1 cellular context compared by ENCODE assay signal in the genomic region with DNA sequence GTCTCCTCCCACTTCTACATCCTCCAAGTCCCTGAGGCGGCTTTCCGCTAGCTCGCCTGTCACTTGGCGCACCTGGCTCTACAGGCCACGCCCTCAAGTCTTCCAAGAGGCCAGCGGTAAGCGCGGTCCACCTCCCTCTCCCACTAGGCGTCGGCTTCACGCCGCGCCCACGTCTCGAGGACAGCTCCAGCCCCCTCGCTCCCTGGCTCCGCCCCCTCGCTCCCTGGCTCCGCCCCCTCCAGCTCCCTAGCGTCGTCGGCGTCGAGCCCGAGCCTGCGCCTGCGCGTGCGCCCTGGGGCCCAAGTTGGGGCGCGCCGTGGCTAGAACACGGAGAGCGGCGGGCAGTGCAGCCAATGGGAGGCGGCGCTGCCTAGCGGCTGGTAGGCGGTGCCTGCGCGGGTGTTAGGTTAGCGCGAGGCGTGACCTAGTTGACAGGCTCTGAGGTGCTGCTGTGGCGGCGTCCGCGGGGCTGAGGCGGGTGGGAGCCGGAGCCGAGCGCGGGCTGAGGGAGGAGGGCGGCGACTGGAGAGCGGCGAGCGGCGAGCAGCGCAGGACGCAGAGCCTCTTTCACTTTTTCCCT.
TF ChIP-seq lines count a peak whose summit lies in the region.

Gene MACROD2 (plus strand): TSS at position 431 of the 580 bp plus-strand sequence.

TF ChIP-seq in WTC11, 78 proteins besides CTCF, POLR2A, EP300 and RAD21 (continued from another document and continues in another):
- TF ChIP-seq, protein P1, sequence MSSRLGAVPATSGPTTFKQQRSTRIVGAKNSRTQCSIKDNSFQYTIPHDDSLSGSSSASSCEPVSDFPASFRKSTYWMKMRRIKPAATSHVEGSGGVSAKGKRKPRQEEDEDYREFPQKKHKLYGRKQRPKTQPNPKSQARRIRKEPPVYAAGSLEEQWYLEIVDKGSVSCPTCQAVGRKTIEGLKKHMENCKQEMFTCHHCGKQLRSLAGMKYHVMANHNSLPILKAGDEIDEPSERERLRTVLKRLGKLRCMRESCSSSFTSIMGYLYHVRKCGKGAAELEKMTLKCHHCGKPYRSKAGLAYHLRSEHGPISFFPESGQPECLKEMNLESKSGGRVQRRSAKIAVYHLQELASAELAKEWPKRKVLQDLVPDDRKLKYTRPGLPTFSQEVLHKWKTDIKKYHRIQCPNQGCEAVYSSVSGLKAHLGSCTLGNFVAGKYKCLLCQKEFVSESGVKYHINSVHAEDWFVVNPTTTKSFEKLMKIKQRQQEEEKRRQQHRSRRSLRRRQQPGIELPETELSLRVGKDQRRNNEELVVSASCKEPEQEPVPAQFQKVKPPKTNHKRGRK (CRISPR knock-in tag; IDR thresholded peaks at IDR 0.05; ENCODE audit: borderline replicate concordance), result no peak
- TF ChIP-seq MXD4 (CRISPR knock-in tag; IDR thresholded peaks at IDR 0.05; ENCODE audit: borderline replicate concordance), result no peak
- TF ChIP-seq ZNF423 (CRISPR knock-in tag; IDR thresholded peaks at IDR 0.05), result no peak
- TF ChIP-seq, protein P2, sequence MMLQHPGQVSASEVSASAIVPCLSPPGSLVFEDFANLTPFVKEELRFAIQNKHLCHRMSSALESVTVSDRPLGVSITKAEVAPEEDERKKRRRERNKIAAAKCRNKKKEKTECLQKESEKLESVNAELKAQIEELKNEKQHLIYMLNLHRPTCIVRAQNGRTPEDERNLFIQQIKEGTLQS (CRISPR knock-in tag; conservative IDR thresholded peaks at IDR 0.05), result no peak
- no peak for TF ChIP-seq RORB (CRISPR knock-in tag; IDR thresholded peaks at IDR 0.05)
- no peak for TF ChIP-seq NR2C2 (CRISPR knock-in tag; IDR thresholded peaks at IDR 0.05)
- no peak for TF ChIP-seq FOXJ3 (CRISPR knock-in tag; IDR thresholded peaks at IDR 0.05; ENCODE audit: borderline replicate concordance)
- no peak for TF ChIP-seq EMX1 (CRISPR knock-in tag; IDR thresholded peaks at IDR 0.05)
- peak; percentile 87 for TF ChIP-seq NFYB (CRISPR knock-in tag; conservative IDR thresholded peaks at IDR 0.05; ENCODE audit: low read depth)
- no peak for TF ChIP-seq ZNF121 (CRISPR knock-in tag; IDR thresholded peaks at IDR 0.05)
- peak; percentile 65; the same call in 1 of the 2 replicates for TF ChIP-seq ZNF232 (CRISPR knock-in tag; IDR thresholded peaks at IDR 0.05)
- TF ChIP-seq HMGA2 (CRISPR knock-in tag; IDR thresholded peaks at IDR 0.05), result no peak
- no peak for TF ChIP-seq E2F4 (CRISPR knock-in tag; IDR thresholded peaks at IDR 0.05; ENCODE audit: borderline replicate concordance, low read depth)
- TF ChIP-seq ZNF671 (CRISPR knock-in tag; IDR thresholded peaks at IDR 0.05), result no peak
- no peak for TF ChIP-seq JAZF1 (CRISPR knock-in tag; IDR thresholded peaks at IDR 0.05)
- TF ChIP-seq PRRX2 (CRISPR knock-in tag; IDR thresholded peaks at IDR 0.05), result no peak
- TF ChIP-seq, protein P3, sequence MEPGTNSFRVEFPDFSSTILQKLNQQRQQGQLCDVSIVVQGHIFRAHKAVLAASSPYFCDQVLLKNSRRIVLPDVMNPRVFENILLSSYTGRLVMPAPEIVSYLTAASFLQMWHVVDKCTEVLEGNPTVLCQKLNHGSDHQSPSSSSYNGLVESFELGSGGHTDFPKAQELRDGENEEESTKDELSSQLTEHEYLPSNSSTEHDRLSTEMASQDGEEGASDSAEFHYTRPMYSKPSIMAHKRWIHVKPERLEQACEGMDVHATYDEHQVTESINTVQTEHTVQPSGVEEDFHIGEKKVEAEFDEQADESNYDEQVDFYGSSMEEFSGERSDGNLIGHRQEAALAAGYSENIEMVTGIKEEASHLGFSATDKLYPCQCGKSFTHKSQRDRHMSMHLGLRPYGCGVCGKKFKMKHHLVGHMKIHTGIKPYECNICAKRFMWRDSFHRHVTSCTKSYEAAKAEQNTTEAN (CRISPR knock-in tag; IDR thresholded peaks at IDR 0.05), result no peak
- no peak for TF ChIP-seq SMAD4 (CRISPR knock-in tag; IDR thresholded peaks at IDR 0.05)
- no peak for TF ChIP-seq OVOL2 (CRISPR knock-in tag; IDR thresholded peaks at IDR 0.05; ENCODE audit: borderline replicate concordance)
- TF ChIP-seq, protein P4, sequence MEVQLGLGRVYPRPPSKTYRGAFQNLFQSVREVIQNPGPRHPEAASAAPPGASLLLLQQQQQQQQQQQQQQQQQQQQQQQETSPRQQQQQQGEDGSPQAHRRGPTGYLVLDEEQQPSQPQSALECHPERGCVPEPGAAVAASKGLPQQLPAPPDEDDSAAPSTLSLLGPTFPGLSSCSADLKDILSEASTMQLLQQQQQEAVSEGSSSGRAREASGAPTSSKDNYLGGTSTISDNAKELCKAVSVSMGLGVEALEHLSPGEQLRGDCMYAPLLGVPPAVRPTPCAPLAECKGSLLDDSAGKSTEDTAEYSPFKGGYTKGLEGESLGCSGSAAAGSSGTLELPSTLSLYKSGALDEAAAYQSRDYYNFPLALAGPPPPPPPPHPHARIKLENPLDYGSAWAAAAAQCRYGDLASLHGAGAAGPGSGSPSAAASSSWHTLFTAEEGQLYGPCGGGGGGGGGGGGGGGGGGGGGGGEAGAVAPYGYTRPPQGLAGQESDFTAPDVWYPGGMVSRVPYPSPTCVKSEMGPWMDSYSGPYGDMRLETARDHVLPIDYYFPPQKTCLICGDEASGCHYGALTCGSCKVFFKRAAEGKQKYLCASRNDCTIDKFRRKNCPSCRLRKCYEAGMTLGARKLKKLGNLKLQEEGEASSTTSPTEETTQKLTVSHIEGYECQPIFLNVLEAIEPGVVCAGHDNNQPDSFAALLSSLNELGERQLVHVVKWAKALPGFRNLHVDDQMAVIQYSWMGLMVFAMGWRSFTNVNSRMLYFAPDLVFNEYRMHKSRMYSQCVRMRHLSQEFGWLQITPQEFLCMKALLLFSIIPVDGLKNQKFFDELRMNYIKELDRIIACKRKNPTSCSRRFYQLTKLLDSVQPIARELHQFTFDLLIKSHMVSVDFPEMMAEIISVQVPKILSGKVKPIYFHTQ (CRISPR knock-in tag; IDR thresholded peaks at IDR 0.05), result no peak
- no peak for TF ChIP-seq SOX15 (CRISPR knock-in tag; IDR thresholded peaks at IDR 0.05)
- peak; percentile 48; the same call in 1 of the 2 replicates for TF ChIP-seq ZBTB21 (CRISPR knock-in tag; IDR thresholded peaks at IDR 0.05; ENCODE audit: borderline replicate concordance)
- peak; percentile 93 for TF ChIP-seq SP1 (CRISPR knock-in tag; conservative IDR thresholded peaks at IDR 0.05)
- TF ChIP-seq TP53 (CRISPR knock-in tag; IDR thresholded peaks at IDR 0.05), result no peak
- TF ChIP-seq SMAD3 (CRISPR knock-in tag; IDR thresholded peaks at IDR 0.05; ENCODE audit: borderline replicate concordance), result 0 out of 2 replicates have a peak, but pooled peaks have one; percentile 15
- TF ChIP-seq, protein P5, sequence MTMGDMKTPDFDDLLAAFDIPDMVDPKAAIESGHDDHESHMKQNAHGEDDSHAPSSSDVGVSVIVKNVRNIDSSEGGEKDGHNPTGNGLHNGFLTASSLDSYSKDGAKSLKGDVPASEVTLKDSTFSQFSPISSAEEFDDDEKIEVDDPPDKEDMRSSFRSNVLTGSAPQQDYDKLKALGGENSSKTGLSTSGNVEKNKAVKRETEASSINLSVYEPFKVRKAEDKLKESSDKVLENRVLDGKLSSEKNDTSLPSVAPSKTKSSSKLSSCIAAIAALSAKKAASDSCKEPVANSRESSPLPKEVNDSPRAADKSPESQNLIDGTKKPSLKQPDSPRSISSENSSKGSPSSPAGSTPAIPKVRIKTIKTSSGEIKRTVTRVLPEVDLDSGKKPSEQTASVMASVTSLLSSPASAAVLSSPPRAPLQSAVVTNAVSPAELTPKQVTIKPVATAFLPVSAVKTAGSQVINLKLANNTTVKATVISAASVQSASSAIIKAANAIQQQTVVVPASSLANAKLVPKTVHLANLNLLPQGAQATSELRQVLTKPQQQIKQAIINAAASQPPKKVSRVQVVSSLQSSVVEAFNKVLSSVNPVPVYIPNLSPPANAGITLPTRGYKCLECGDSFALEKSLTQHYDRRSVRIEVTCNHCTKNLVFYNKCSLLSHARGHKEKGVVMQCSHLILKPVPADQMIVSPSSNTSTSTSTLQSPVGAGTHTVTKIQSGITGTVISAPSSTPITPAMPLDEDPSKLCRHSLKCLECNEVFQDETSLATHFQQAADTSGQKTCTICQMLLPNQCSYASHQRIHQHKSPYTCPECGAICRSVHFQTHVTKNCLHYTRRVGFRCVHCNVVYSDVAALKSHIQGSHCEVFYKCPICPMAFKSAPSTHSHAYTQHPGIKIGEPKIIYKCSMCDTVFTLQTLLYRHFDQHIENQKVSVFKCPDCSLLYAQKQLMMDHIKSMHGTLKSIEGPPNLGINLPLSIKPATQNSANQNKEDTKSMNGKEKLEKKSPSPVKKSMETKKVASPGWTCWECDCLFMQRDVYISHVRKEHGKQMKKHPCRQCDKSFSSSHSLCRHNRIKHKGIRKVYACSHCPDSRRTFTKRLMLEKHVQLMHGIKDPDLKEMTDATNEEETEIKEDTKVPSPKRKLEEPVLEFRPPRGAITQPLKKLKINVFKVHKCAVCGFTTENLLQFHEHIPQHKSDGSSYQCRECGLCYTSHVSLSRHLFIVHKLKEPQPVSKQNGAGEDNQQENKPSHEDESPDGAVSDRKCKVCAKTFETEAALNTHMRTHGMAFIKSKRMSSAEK (CRISPR knock-in tag; IDR thresholded peaks at IDR 0.05; ENCODE audit: borderline replicate concordance), result no peak
- TF ChIP-seq IRF2 (CRISPR knock-in tag; IDR thresholded peaks at IDR 0.05; ENCODE audit: borderline replicate concordance, low read depth), result no peak
- no peak for TF ChIP-seq NFATC4 (CRISPR knock-in tag; IDR thresholded peaks at IDR 0.05)
- no peak for TF ChIP-seq ESRRA (CRISPR knock-in tag; IDR thresholded peaks at IDR 0.05; ENCODE audit: borderline replicate concordance)
- TF ChIP-seq NR3C1 (CRISPR knock-in tag; conservative IDR thresholded peaks at IDR 0.05; ENCODE audit: low read depth), result no peak
- TF ChIP-seq, protein P6, sequence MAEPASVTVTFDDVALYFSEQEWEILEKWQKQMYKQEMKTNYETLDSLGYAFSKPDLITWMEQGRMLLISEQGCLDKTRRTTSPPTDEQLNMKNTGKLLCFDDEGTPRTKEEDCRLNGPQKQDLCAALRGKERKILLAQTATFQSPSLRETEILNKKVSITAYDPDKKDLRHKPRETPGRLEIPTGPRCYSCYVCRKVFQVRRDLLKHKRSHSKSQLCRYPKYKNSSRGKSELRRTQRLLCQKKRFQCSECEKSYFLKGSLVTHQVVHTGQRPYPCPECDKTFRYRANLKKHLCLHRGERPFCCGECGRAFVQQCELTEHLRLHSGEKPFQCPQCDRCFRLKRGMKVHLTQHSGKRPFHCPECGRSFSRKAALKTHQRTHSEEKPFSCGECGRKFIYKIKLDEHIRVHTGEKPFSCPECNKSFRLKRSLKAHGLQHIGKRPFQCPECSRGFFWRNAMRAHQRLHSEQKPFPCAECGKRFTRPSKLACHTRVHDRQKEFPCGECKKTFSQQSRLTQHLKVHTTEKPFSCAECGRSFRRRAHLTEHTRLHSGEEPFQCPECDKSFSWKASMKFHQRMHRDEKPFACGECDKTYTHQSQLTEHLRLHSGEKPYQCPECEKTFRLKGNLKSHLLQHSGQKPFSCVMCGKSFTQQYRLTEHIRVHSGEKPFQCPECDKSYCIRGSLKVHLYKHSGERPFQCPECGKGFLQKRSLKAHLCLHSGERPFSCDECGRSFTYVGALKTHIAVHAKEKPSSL (CRISPR knock-in tag; conservative IDR thresholded peaks at IDR 0.05), result no peak
- no peak for TF ChIP-seq MLX (CRISPR knock-in tag; IDR thresholded peaks at IDR 0.05)
- no peak; the same call in 1 of the 2 replicates for TF ChIP-seq ZNF219 (CRISPR knock-in tag; IDR thresholded peaks at IDR 0.05; ENCODE audit: borderline replicate concordance)
- TF ChIP-seq FOXK1 (CRISPR knock-in tag; IDR thresholded peaks at IDR 0.05), result peak; percentile 22; the same call in 1 of the 2 replicates
- TF ChIP-seq CREB1 (CRISPR knock-in tag; IDR thresholded peaks at IDR 0.05), result no peak
- no peak for TF ChIP-seq ATF2 (CRISPR knock-in tag; IDR thresholded peaks at IDR 0.05; ENCODE audit: borderline replicate concordance, low read depth)
- TF ChIP-seq, protein P7, sequence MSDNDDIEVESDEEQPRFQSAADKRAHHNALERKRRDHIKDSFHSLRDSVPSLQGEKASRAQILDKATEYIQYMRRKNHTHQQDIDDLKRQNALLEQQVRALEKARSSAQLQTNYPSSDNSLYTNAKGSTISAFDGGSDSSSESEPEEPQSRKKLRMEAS (CRISPR knock-in tag; IDR thresholded peaks at IDR 0.05), result peak; percentile 86
